18 cellular contexts compared by ENCODE assay signal in genomic region chr16:1957434-1958142, GRCh38. TPM values are rescaled to one million over a fixed set of nuclear protein-coding genes. Genes with fewer than 3 reads are reported as not detected.
"Had no signal": no experiment of that assay in that cellular context is flagged by ENCODE, and none has a peak within 500 bp of the region (broad histone marks: within the 10 kb centered on the region; RNA-seq: fewer than 3 reads in every experiment).

No MANE protein-coding gene starts in this region.

RNA-seq across cellular contexts. Expression of gene RPL3L, which starts 3.1 kb away (rescaled TPM):
- total RNA-seq: activated B cell treated with CpG ODN at 0.5 μM for 24 hours; activated CD8-positive, alpha-beta T cell treated with anti-CD3 and anti-CD28 coated beads for 36 hours; activated naive CD4-positive, alpha-beta T cell treated with anti-CD3 and anti-CD28 coated beads for 36 hours; activated naive CD8-positive, alpha-beta T cell treated with anti-CD3 and anti-CD28 coated beads for 36 hours; activated T-cell treated with anti-CD3 and anti-CD28 coated beads, Interleukin-2, amount 50 U/mL, for 4 hours; ascending aorta; breast epithelium; cardiac muscle cell; colonic mucosa; dermis microvascular lymphatic vessel endothelial cell; endothelial cell of umbilical vein; esophagus squamous epithelium; fibroblast of lung; fibroblast of villous mesenchyme; gastroesophageal sphincter; glomerular endothelial cell; T-helper 1 cell treated with Interleukin-12 subunit alpha and Interleukin-12 subunit beta and Interleukin-4 antibody, amounts not matched to agents 30 ng/mL and 1 ng/mL, for 36 hours had no signal
- polyA plus RNA-seq: endothelial cell of umbilical vein, fibroblast of lung had no signal

RNA-seq across cellular contexts. Expression of gene RNF151, which starts 9.1 kb away (rescaled TPM):
- total RNA-seq: activated B cell treated with CpG ODN at 0.5 μM for 24 hours; activated CD8-positive, alpha-beta T cell treated with anti-CD3 and anti-CD28 coated beads for 36 hours; activated naive CD4-positive, alpha-beta T cell treated with anti-CD3 and anti-CD28 coated beads for 36 hours; activated naive CD8-positive, alpha-beta T cell treated with anti-CD3 and anti-CD28 coated beads for 36 hours; ascending aorta; colonic mucosa; dermis microvascular lymphatic vessel endothelial cell; endothelial cell of umbilical vein; esophagus squamous epithelium; fibroblast of lung; fibroblast of villous mesenchyme; gastroesophageal sphincter; glomerular endothelial cell; heart right ventricle had no signal
- polyA plus RNA-seq: endothelial cell of umbilical vein, fibroblast of lung, heart right ventricle had no signal
